1 cellular context compared by ENCODE assay signal in the genomic region with DNA sequence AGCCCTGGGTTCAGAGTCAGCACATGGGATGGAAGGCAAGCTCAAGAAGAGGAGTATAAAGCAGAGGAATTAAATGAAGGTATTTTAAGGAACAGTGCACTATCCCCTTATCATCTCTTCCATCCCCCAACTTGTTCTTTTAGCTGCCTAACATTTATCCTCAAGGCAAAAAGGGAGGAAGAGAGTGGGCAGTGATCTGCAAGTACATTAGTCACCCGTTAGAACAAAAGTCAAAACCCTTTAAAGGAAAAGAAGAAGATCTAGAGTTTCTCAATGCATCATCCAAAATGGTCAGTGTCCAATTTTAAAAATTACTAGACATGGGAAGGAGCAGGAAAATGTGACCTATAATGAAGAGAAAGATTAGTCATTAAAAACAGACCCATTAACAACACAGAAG.
TF ChIP-seq lines count a peak whose summit lies in the region.

No MANE protein-coding gene starts in this region.

TF ChIP-seq in H1, 55 proteins besides CTCF, POLR2A, EP300 and RAD21:
- TF ChIP-seq MAFK (IDR thresholded peaks at IDR 0.05; ENCODE audit: low read depth, low read length): no peak
- TF ChIP-seq KDM4A (IDR thresholded peaks at IDR 0.05; ENCODE audit: low read depth, low read length, severe bottlenecking): no peak
- TF ChIP-seq BCL11A (IDR thresholded peaks at IDR 0.05; ENCODE audit: low read depth in 2 of 2, low read length in 2 of 2): no peak
- TF ChIP-seq KDM1A (IDR thresholded peaks at IDR 0.05; ENCODE audit: borderline replicate concordance, low read length): no peak
- no peak for TF ChIP-seq NRF1 (IDR thresholded peaks at IDR 0.05; ENCODE audit: low read depth, low read length)
- TF ChIP-seq ASH2L (IDR thresholded peaks at IDR 0.05; ENCODE audit: low read length): no peak
- no peak for TF ChIP-seq USF2 (IDR thresholded peaks at IDR 0.05; ENCODE audit: low read length)
- no peak for TF ChIP-seq KDM5A (IDR thresholded peaks at IDR 0.05; ENCODE audit: low read length)
- no peak for TF ChIP-seq POLR2AphosphoS5 (IDR thresholded peaks at IDR 0.05; ENCODE audit: low read depth, low read length)
- TF ChIP-seq SP1 (IDR thresholded peaks at IDR 0.05; ENCODE audit: low read depth, low read length): no peak
- TF ChIP-seq SRF (IDR thresholded peaks at IDR 0.05; ENCODE audit: low read depth, low read length): no peak
- TF ChIP-seq GABPA (IDR thresholded peaks at IDR 0.05; ENCODE audit: borderline replicate concordance, insufficient read depth, low read length): no peak
- no peak for TF ChIP-seq CHD2 (IDR thresholded peaks at IDR 0.05; ENCODE audit: low read length)
- no peak for TF ChIP-seq FOSL1 (IDR thresholded peaks at IDR 0.05; ENCODE audit: insufficient read depth, low read depth, low read length)
- TF ChIP-seq CREB1 (IDR thresholded peaks at IDR 0.05): no peak
- TF ChIP-seq SIN3A (conservative IDR thresholded peaks at IDR 0.05 in 1 of 2, IDR thresholded peaks at IDR 0.05 in 1 of 2; ENCODE audit: low read depth in 1 of 2, low read length in 2 of 2): no peak
- TF ChIP-seq JUN (IDR thresholded peaks at IDR 0.05; ENCODE audit: low read depth, low read length): no peak
- no peak for TF ChIP-seq RNF2 (IDR thresholded peaks at IDR 0.05; ENCODE audit: borderline replicate concordance, low read depth, low read length, missing control alignments, poor library complexity, severe bottlenecking)
- no peak for TF ChIP-seq TCF12 (IDR thresholded peaks at IDR 0.05; ENCODE audit: low read depth, low read length)
